In the genomic region with DNA sequence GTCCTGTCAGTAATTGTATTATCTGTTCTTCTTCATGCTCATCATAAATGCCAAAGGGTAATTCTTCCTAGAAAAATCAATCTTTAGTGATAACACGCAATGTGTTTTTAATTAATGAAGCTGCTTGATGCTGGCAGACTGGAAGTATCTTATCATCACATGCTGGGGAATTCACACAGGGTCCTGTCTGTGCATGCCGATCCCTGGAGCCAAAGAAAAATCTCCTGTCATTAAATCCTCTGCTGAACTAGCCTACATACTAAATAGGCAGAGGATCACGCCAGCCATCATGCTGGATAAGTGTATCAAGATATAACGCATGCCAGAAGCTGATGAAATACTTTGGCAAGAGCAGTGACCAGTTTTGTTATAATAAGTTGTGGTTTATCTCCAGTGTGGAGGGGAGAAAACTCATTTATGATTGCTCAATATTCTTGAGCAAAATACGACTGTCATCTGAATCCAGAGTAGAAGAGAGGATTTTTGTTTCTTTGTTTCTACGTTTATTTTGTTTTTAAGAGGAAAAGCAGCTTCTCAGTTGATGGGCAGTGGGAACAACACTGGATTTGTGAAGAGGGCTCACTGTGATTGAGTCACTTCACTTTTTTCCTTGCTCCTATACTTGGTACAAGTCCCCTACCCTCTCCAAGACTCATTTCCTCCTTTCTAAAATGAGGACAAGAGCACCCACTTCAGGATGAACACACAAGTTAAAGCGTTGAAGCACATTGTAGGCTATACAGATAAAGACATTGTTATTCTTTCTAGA, we compare ENCODE assay signal across 10 cellular contexts.
DNase-seq lines count a peak whose midpoint lies in the region; ATAC-seq and FAIRE-seq lines count a peak whose summit lies in the region.
"Had no signal": no experiment of that assay in that cellular context is flagged by ENCODE, and none has a peak within 500 bp of the region (broad histone marks: within the 10 kb centered on the region; RNA-seq: fewer than 3 reads in every experiment).

No MANE protein-coding gene starts in this region.

- FAIRE-seq in GM19239 (lab: Jason Lieb, UNC): no peak
- FAIRE-seq: GM12878 had no signal

- ATAC-seq in GM18498 (IDR thresholded peaks at IDR 0.05; ENCODE audit: unreplicated experiment) (no peak), HG02840 (IDR thresholded peaks at IDR 0.05; ENCODE audit: low FRiP score, unreplicated experiment) (no peak)
- ATAC-seq: GM12878 had no signal

- peak; percentile 75 for DNase-seq in DMS 273 (lab: John Stamatoyannopoulos, UW; ENCODE audit: unreplicated experiment)
- peak; percentile 63 for DNase-seq in NOMO-1 treated with dmso at 0.1 percent for 144 hours (lab: John Stamatoyannopoulos, UW; ENCODE audit: unreplicated experiment)
- DNase-seq in epidermal melanocyte (ENCODE audit: insufficient read length, low spot score): peak; percentile 52
- peak; percentile 79 for DNase-seq in non-pigmented ciliary epithelial cell (ENCODE audit: low read depth)
- no peak for DNase-seq in GM19239 (ENCODE audit: insufficient read length, low spot score)
- no peak for DNase-seq in superior temporal gyrus (ENCODE audit: extremely low spot score)
- DNase-seq: activated gamma-delta T cell had no signal

Comparison
In these comparisons a context has a peak if more than half of its experiments do, and no peak if none do; other contexts are left out.
1. DNase-seq: peak in DMS 273 (single experiment), NOMO-1 treated with dmso at 0.1 percent for 144 hours (single experiment), epidermal melanocyte (single experiment) and non-pigmented ciliary epithelial cell (single experiment); none in GM19239 (single experiment) and superior temporal gyrus (single experiment).